1 cellular context compared by ENCODE assay signal in the genomic region with DNA sequence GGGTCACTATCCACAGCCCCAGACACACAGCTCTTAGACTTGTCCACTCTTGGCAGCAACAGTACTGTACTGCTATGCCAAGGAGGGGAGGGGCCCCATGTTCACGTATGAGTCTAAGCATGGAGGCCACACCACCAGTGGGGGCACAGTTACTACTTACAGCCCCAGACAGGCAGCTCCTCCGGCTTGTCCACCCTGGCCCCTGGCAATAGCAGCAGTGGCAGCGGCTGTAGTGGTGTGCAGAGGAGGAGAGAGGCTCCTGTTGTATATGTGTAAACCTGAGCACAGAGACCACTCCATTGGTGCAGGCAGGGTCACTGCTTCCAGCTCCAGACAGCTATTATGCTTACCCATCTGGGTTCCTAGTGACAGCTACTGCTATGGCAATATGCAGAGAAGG.
TF ChIP-seq lines count a peak whose summit lies in the region.

No MANE protein-coding gene starts in this region.

TF ChIP-seq in GM23338, 12 proteins besides CTCF, POLR2A, EP300 and RAD21 (continued from another document):
- TF ChIP-seq, protein P1, sequence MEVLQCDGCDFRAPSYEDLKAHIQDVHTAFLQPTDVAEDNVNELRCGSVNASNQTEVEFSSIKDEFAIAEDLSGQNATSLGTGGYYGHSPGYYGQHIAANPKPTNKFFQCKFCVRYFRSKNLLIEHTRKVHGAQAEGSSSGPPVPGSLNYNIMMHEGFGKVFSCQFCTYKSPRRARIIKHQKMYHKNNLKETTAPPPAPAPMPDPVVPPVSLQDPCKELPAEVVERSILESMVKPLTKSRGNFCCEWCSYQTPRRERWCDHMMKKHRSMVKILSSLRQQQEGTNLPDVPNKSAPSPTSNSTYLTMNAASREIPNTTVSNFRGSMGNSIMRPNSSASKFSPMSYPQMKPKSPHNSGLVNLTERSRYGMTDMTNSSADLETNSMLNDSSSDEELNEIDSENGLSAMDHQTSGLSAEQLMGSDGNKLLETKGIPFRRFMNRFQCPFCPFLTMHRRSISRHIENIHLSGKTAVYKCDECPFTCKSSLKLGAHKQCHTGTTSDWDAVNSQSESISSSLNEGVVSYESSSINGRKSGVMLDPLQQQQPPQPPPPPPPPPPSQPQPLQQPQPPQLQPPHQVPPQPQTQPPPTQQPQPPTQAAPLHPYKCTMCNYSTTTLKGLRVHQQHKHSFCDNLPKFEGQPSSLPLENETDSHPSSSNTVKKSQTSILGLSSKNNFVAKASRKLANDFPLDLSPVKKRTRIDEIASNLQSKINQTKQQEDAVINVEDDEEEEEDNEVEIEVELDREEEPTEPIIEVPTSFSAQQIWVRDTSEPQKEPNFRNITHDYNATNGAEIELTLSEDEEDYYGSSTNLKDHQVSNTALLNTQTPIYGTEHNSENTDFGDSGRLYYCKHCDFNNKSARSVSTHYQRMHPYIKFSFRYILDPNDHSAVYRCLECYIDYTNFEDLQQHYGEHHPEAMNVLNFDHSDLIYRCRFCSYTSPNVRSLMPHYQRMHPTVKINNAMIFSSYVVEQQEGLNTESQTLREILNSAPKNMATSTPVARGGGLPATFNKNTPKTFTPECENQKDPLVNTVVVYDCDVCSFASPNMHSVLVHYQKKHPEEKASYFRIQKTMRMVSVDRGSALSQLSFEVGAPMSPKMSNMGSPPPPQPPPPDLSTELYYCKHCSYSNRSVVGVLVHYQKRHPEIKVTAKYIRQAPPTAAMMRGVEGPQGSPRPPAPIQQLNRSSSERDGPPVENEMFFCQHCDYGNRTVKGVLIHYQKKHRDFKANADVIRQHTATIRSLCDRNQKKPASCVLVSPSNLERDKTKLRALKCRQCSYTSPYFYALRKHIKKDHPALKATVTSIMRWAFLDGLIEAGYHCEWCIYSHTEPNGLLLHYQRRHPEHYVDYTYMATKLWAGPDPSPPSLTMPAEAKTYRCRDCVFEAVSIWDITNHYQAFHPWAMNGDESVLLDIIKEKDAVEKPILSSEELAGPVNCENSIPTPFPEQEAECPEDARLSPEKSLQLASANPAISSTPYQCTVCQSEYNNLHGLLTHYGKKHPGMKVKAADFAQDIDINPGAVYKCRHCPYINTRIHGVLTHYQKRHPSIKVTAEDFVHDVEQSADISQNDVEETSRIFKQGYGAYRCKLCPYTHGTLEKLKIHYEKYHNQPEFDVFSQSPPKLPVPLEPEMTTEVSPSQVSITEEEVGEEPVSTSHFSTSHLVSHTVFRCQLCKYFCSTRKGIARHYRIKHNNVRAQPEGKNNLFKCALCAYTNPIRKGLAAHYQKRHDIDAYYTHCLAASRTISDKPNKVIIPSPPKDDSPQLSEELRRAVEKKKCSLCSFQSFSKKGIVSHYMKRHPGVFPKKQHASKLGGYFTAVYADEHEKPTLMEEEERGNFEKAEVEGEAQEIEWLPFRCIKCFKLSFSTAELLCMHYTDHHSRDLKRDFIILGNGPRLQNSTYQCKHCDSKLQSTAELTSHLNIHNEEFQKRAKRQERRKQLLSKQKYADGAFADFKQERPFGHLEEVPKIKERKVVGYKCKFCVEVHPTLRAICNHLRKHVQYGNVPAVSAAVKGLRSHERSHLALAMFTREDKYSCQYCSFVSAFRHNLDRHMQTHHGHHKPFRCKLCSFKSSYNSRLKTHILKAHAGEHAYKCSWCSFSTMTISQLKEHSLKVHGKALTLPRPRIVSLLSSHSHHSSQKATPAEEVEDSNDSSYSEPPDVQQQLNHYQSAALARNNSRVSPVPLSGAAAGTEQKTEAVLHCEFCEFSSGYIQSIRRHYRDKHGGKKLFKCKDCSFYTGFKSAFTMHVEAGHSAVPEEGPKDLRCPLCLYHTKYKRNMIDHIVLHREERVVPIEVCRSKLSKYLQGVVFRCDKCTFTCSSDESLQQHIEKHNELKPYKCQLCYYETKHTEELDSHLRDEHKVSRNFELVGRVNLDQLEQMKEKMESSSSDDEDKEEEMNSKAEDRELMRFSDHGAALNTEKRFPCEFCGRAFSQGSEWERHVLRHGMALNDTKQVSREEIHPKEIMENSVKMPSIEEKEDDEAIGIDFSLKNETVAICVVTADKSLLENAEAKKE (CRISPR knock-in tag; IDR thresholded peaks at IDR 0.05), result no peak
- TF ChIP-seq, protein P2, sequence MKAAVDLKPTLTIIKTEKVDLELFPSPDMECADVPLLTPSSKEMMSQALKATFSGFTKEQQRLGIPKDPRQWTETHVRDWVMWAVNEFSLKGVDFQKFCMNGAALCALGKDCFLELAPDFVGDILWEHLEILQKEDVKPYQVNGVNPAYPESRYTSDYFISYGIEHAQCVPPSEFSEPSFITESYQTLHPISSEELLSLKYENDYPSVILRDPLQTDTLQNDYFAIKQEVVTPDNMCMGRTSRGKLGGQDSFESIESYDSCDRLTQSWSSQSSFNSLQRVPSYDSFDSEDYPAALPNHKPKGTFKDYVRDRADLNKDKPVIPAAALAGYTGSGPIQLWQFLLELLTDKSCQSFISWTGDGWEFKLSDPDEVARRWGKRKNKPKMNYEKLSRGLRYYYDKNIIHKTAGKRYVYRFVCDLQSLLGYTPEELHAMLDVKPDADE (IDR thresholded peaks at IDR 0.05), result no peak
- no peak for TF ChIP-seq CREB1 (CRISPR knock-in tag; IDR thresholded peaks at IDR 0.05; ENCODE audit: low read depth)
- TF ChIP-seq NANOG (IDR thresholded peaks at IDR 0.05; ENCODE audit: borderline replicate concordance), result no peak
